6 cellular contexts compared by ENCODE assay signal in the genomic region with DNA sequence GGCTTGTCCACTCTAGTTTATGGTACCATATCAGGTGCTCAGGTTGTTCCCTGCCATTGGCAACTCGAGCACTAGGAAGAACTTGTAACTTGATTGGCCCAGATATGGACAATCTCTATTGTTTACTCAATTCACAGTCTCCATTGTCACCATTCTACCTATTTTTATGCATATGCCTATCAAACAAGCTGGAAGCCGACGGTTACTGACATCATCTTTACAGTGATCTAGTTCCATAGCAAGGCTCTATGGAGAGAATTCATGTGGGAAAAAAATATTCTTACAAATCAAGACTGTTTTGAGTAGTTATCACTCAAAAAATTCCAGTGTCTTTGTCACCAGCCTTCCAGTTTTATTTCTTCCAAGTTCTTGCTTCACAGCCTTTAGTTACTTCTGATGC.
"Had no signal": no experiment of that assay in that cellular context is flagged by ENCODE, and none has a peak within 500 bp of the region (broad histone marks: within the 10 kb centered on the region; RNA-seq: fewer than 3 reads in every experiment).

No MANE protein-coding gene starts in this region.

- DNase-seq: IMR-90, KBM-7, KG1 had no signal

- H3K4me3 ChIP-seq: K562 had no signal

- H3K9ac ChIP-seq: KMS-11 had no signal

- H3K4me2 ChIP-seq: KMS-11 had no signal

- H3K27ac ChIP-seq: HL-60, KMS-11 had no signal
